In the genomic region with DNA sequence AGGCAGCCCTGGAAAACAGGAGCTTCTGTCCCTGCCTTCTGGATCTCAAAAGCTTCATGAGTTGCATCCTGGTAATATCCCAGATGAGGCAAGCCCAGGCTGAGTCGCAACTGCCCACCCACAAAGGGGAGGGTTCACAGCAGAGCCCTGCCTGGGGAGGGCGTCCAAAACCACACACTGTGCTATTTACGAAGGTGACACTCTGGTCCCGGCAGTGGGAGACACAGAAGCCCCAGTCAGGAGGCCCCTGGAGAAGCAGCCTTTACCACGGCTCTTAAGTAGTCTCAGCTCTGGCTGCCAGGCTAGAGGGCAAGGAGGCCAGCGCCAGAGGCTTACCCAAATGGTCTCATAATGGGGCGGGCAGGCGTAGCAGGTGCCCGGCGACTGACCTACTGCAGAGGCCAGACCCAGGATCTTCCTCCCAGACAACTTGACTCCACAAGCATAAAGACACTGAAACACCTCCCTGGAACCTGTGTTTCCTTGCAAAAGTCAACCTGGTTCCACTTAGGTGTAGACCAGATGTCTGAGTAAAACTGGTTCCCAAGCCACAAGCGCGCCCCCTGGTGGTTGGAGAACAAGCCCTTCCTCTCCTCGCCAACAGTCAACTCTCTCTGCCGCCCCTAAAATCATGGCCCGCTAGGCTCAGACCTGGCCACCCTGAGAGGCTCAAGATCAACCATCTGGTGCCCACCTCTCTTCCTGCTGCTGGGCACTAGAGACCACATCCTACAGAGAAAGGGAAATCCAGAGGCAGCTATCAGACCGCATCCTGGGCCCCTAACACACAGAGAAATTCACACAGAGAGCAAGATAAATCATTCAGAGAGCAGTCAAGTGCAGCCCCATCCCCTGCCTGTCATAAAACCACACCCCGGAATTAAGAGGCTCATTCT, we compare ENCODE assay signal across 8 cellular contexts. TPM values are rescaled to one million over a fixed set of nuclear protein-coding genes. Genes with fewer than 3 reads are reported as not detected.
DNase-seq lines count a peak whose midpoint lies in the region; ATAC-seq and TF ChIP-seq lines count a peak whose summit lies in the region.

No MANE protein-coding gene starts in this region.

- peaks cover 7% of the 10 kb centered on the region for H3K4me1 Mint-ChIP-seq in HFFc6 (ENCODE audit: low read depth)
- peaks cover under 1% of the 10 kb centered on the region for H3K4me1 Mint-ChIP-seq in activated T-cell treated with anti-CD3 and anti-CD28 coated beads, Interleukin-2, amount 50 U/mL, for 72 hours (ENCODE audit: low read depth)

- no peak overlapping the region for H3K4me3 Mint-ChIP-seq in HFFc6
- H3K4me3 Mint-ChIP-seq in activated T-cell treated with anti-CD3 and anti-CD28 coated beads, Interleukin-2, amount 50 U/mL, for 72 hours: no peak overlapping the region

- H3K36me3 Mint-ChIP-seq in HFFc6 (ENCODE audit: low read depth): no peaks in the 10 kb centered on the region
- H3K36me3 Mint-ChIP-seq in activated T-cell treated with anti-CD3 and anti-CD28 coated beads, Interleukin-2, amount 50 U/mL, for 72 hours (ENCODE audit: insufficient read depth in 2 of 2): peaks cover 2% of the 10 kb centered on the region in 2 donors

- peak; percentile 96 for TF ChIP-seq CTCF in HFFc6 (IDR thresholded peaks at IDR 0.05)
- TF ChIP-seq CTCF in fibroblast of the aortic adventitia (IDR thresholded peaks at IDR 0.05; ENCODE audit: insufficient read depth, low read length): peak; percentile 76
- TF ChIP-seq CTCF in neutrophil (IDR thresholded peaks at IDR 0.05): peak; percentile 24

- peak; percentile 35 for DNase-seq in DMS114 treated with DMSO at 0.1 percent for 48 hours (lab: John Stamatoyannopoulos, UW; ENCODE audit: unreplicated experiment)
- peak; percentile 46 for DNase-seq in HFFc6
- DNase-seq in NOMO-1 treated with dmso at 0.1 percent for 144 hours (lab: John Stamatoyannopoulos, UW; ENCODE audit: unreplicated experiment): peak; percentile 4
- DNase-seq in activated T-cell treated with anti-CD3 and anti-CD28 coated beads, Interleukin-2, amount 50 U/mL, for 72 hours: peak; percentile 91 to 92
- peak; percentile 64 for DNase-seq in fibroblast of the aortic adventitia (ENCODE audit: low read depth)
- peak in 45 of 49 donors; percentile 10 to 91 (median 70) for DNase-seq in substantia nigra (lab: John Stamatoyannopoulos, UW)

- ATAC-seq in activated T-cell treated with anti-CD3 and anti-CD28 coated beads, Interleukin-2, amount 50 U/mL, for 72 hours (replicated peaks in 1 of 2): peak; percentile 52 to 56
- no peak for ATAC-seq in HG03469 (IDR thresholded peaks at IDR 0.05; ENCODE audit: unreplicated experiment)

- no peaks in the 10 kb centered on the region for H3K9me3 Mint-ChIP-seq in HFFc6
- peaks cover 0 to 1% of the 10 kb centered on the region in 2 donors for H3K9me3 Mint-ChIP-seq in activated T-cell treated with anti-CD3 and anti-CD28 coated beads, Interleukin-2, amount 50 U/mL, for 72 hours

- no peak overlapping the region for H3K27ac Mint-ChIP-seq in HFFc6
- H3K27ac Mint-ChIP-seq in activated T-cell treated with anti-CD3 and anti-CD28 coated beads, Interleukin-2, amount 50 U/mL, for 72 hours: no peak overlapping the region

- H3K27me3 ChIP-seq in neutrophil: peaks cover 10% of the 10 kb centered on the region

- no peak overlapping the region for H3K27ac ChIP-seq in neutrophil
- peak overlapping the region; percentile 51 for H3K27ac ChIP-seq in substantia nigra (ENCODE audit: low read depth, low read length, poor library complexity, severe bottlenecking)

- H3K9me3 ChIP-seq in neutrophil: no peaks in the 10 kb centered on the region

- peak overlapping the region; percentile 48 for H3K4me3 ChIP-seq in fibroblast of the aortic adventitia (ENCODE audit: low read depth, low read length)
- no peak overlapping the region for H3K4me3 ChIP-seq in neutrophil (ENCODE audit: low read depth in 1 of 2, low read length in 1 of 2)

- H3K27me3 Mint-ChIP-seq in HFFc6 (ENCODE audit: insufficient read depth): peaks cover 14% of the 10 kb centered on the region
- H3K27me3 Mint-ChIP-seq in activated T-cell treated with anti-CD3 and anti-CD28 coated beads, Interleukin-2, amount 50 U/mL, for 72 hours (ENCODE audit: low read depth): peaks cover 7% of the 10 kb centered on the region

- peaks cover 0 to 11% of the 10 kb centered on the region in 2 experiments for H3K4me1 ChIP-seq in neutrophil (ENCODE audit: control insufficient read depth in 1 of 2, insufficient read depth in 1 of 2, low read depth in 1 of 2, low read length in 1 of 2)

- H3K36me3 ChIP-seq in neutrophil: no peaks in the 10 kb centered on the region

RNA-seq across cellular contexts. Expression of a gene that starts 5.2 kb away (rescaled TPM):
- total RNA-seq in HFFc6 (2021; fragmentation: NEBNext Ultra II Directional; extraction: Animal tissue kit (Norgen Biotek cat#: 25700)): under 1 TPM; 0.17 to 0.57 (median 0.39) TPM
- 1 to 10 TPM; 5.9 to 6.9 TPM for total RNA-seq in activated T-cell treated with anti-CD3 and anti-CD28 coated beads, Interleukin-2, amount 50 U/mL, for 72 hours
- total RNA-seq in fibroblast of the aortic adventitia (ENCODE audit: low replicate concordance): 8.0 and 11.1 TPM in 2 replicates

Comparison
In these comparisons a context has a peak if more than half of its experiments do, and no peak if none do; other contexts are left out.
1. DNase-seq: peak in every context shown above with its lines; median percentile 92 in activated T-cell treated with anti-CD3 and anti-CD28 coated beads, Interleukin-2, amount 50 U/mL, for 72 hours; 70 in substantia nigra; 64 in fibroblast of the aortic adventitia; 46 in HFFc6; 35 in DMS114 treated with DMSO at 0.1 percent for 48 hours; 4 in NOMO-1 treated with dmso at 0.1 percent for 144 hours.
2. CTCF ChIP-seq: peak in every context shown above with its lines; median percentile 96 in HFFc6; 76 in fibroblast of the aortic adventitia; 24 in neutrophil.